In genomic region chr3:27976933-27977332, GRCh38 we compare ENCODE assay signal across 12 cellular contexts.
DNase-seq lines count a peak whose midpoint lies in the region; ATAC-seq and TF ChIP-seq lines count a peak whose summit lies in the region.
"Had no signal": no experiment of that assay in that cellular context is flagged by ENCODE, and none has a peak within 500 bp of the region (broad histone marks: within the 10 kb centered on the region; RNA-seq: fewer than 3 reads in every experiment).

No MANE protein-coding gene starts in this region.

- H3K4me3 ChIP-seq in Karpas-422 (ENCODE audit: low read length): no peak overlapping the region
- no peak overlapping the region for H3K4me3 ChIP-seq in retinal pigment epithelial cell (ENCODE audit: low read length)
- H3K4me3 ChIP-seq: SK-N-MC had no signal

- H3K79me2 ChIP-seq in Karpas-422 (ENCODE audit: low read length): no peaks in the 10 kb centered on the region

- no peak overlapping the region for H2AFZ ChIP-seq in Karpas-422 (ENCODE audit: low read length)

- no peak for TF ChIP-seq CTCF in retinal pigment epithelial cell (conservative IDR thresholded peaks at IDR 0.05; ENCODE audit: low read depth, low read length)

- H3K27ac ChIP-seq in Karpas-422 (ENCODE audit: low read length): no peak overlapping the region
- H3K27ac ChIP-seq: SK-N-MC had no signal

- H3K27me3 ChIP-seq in Karpas-422 (ENCODE audit: low read length): no peaks in the 10 kb centered on the region

- peak; percentile 55 for DNase-seq in Karpas-422
- peak; percentile 1 for DNase-seq in amniotic epithelial cell (ENCODE audit: low read depth)
- DNase-seq in retinal pigment epithelial cell (ENCODE audit: low read depth): peak; percentile 11
- no peak for DNase-seq in NK-92 treated with Interleukin-12 subunit alpha and Interleukin-12 subunit beta, amount 100 ng/mL, for 24 hours (lab: John Stamatoyannopoulos, UW)
- DNase-seq in NCI-H524 treated with DMSO at 0.1 percent for 48 hours (lab: John Stamatoyannopoulos, UW): no peak
- no peak for DNase-seq in NCI-H1417 (lab: John Stamatoyannopoulos, UW)
- no peak for DNase-seq in stimulated activated naive CD4-positive, alpha-beta T cell treated with Interleukin-2 at 50 U/mL for 16 hours (lab: John Stamatoyannopoulos, UW)
- DNase-seq: activated T-cell treated with anti-CD3 and anti-CD28 coated beads, Interleukin-2, amount 50 U/mL, for 24 hours; NCI-H1436 treated with DMSO at 0.1 percent for 48 hours; stimulated activated naive CD8-positive, alpha-beta T cell treated with anti-CD3 and anti-CD28 coated beads, Interleukin-15, amount 100 ng/mL, for 72 hours had no signal

- H3K9me3 ChIP-seq in Karpas-422 (ENCODE audit: low read length): no peaks in the 10 kb centered on the region

- H3K4me1 ChIP-seq in Karpas-422 (ENCODE audit: low read length): 0 out of 2 replicates have a peak, but pooled peaks cover 3% of the 10 kb centered on the region

- H3K4me2 ChIP-seq in Karpas-422 (ENCODE audit: low read depth, low read length, poor library complexity, severe bottlenecking): no peak overlapping the region

- H3K9me2 ChIP-seq in Karpas-422 (replicated peaks; ENCODE audit: insufficient read depth, low read length): no peaks in the 10 kb centered on the region; the same call in 1 of the 2 replicates

- H3K9ac ChIP-seq in Karpas-422 (ENCODE audit: low read length): no peak overlapping the region

- H4K20me1 ChIP-seq in Karpas-422 (ENCODE audit: insufficient read depth, low read depth, low read length): no peaks in the 10 kb centered on the region

- peak; percentile 42 for ATAC-seq in GM18861 (IDR thresholded peaks at IDR 0.05; ENCODE audit: unreplicated experiment)
- ATAC-seq: stimulated activated naive CD8-positive, alpha-beta T cell treated with anti-CD3 and anti-CD28 coated beads, Interleukin-15, amount 100 ng/mL, for 72 hours had no signal

- H3K36me3 ChIP-seq in Karpas-422 (ENCODE audit: insufficient read depth, low read length): no peaks in the 10 kb centered on the region

Comparison
In these comparisons a context has a peak if more than half of its experiments do, and no peak if none do; other contexts are left out.
1. DNase-seq: peak in Karpas-422 (single experiment), amniotic epithelial cell (single experiment) and retinal pigment epithelial cell (single experiment); none in NK-92 treated with Interleukin-12 subunit alpha and Interleukin-12 subunit beta, amount 100 ng/mL, for 24 hours (single experiment), NCI-H524 treated with DMSO at 0.1 percent for 48 hours (single experiment), NCI-H1417 (0 of 3) and stimulated activated naive CD4-positive, alpha-beta T cell treated with Interleukin-2 at 50 U/mL for 16 hours (single experiment).